ENCODE assay signal across 8 cellular contexts in the genomic region with DNA sequence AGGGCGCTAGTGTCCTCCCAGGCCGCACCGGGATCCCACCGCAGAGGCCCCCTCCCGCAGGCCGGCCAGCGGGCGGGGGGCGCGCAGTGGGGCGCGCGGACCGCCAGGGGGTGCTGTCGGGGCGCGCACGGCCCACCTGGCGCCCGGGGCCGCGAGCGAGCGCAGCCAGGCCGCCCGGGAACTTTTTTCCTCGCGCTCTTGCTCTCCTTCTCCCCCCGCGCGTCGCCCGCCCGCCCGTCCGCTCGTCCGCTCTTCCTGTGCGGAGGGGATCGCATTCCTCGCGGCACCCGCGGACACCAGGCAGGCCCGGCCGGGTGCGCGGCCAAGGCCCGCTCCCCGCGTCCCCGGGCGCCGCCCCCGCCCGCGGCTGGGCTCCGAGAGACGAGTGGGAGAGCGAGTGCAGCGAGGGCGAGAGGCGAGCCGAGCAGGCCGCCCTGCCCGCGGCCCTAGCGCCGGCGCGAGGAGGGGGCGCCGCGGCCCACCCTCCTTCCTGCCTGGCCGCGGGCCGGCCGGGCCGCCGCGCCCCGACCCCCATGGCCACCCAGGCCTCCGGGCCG. TPM values are rescaled to one million over a fixed set of nuclear protein-coding genes. Genes with fewer than 3 reads are reported as not detected.
DNase-seq lines count a peak whose midpoint lies in the region; ATAC-seq and TF ChIP-seq lines count a peak whose summit lies in the region.

A gene with protein sequence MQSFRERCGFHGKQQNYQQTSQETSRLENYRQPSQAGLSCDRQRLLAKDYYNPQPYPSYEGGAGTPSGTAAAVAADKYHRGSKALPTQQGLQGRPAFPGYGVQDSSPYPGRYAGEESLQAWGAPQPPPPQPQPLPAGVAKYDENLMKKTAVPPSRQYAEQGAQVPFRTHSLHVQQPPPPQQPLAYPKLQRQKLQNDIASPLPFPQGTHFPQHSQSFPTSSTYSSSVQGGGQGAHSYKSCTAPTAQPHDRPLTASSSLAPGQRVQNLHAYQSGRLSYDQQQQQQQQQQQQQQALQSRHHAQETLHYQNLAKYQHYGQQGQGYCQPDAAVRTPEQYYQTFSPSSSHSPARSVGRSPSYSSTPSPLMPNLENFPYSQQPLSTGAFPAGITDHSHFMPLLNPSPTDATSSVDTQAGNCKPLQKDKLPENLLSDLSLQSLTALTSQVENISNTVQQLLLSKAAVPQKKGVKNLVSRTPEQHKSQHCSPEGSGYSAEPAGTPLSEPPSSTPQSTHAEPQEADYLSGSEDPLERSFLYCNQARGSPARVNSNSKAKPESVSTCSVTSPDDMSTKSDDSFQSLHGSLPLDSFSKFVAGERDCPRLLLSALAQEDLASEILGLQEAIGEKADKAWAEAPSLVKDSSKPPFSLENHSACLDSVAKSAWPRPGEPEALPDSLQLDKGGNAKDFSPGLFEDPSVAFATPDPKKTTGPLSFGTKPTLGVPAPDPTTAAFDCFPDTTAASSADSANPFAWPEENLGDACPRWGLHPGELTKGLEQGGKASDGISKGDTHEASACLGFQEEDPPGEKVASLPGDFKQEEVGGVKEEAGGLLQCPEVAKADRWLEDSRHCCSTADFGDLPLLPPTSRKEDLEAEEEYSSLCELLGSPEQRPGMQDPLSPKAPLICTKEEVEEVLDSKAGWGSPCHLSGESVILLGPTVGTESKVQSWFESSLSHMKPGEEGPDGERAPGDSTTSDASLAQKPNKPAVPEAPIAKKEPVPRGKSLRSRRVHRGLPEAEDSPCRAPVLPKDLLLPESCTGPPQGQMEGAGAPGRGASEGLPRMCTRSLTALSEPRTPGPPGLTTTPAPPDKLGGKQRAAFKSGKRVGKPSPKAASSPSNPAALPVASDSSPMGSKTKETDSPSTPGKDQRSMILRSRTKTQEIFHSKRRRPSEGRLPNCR (N-terminal part only) (plus strand): TSS at position 272 of the 557 bp plus-strand sequence. CDS start 111,491 bp downstream, outside the sequence.

- H3K27me3 ChIP-seq in SJSA1 (replicated peaks): no peaks in the 10 kb centered on the region

- peak within 1 kb of the TSS; percentile 90 for H3K4me3 Mint-ChIP-seq in neural crest cell

- peak; percentile 93 for TF ChIP-seq CTCF in LNCAP (IDR thresholded peaks at IDR 0.05)
- peak; percentile 87 for TF ChIP-seq CTCF in neural crest cell (conservative IDR thresholded peaks at IDR 0.05)

- H3K27ac ChIP-seq in SJSA1: peak within 1 kb of the TSS; percentile 87
- peak within 1 kb of the TSS; percentile 71 for H3K27ac ChIP-seq in substantia nigra (ENCODE audit: low read depth, low read length, poor library complexity, severe bottlenecking)

- H3K27me3 Mint-ChIP-seq in neural crest cell (ENCODE audit: low read depth): no peaks in the 10 kb centered on the region

- no peaks in the 10 kb centered on the region for H3K9me3 Mint-ChIP-seq in neural crest cell

- ATAC-seq in GM21526 (IDR thresholded peaks at IDR 0.05; ENCODE audit: low FRiP score, unreplicated experiment): peak; percentile 47

- peaks cover 53% of the 10 kb centered on the region for H3K4me1 Mint-ChIP-seq in neural crest cell

- DNase-seq in D341Med (ENCODE audit: low spot score) (peak; percentile 91), SJSA1 (ENCODE audit: low read depth in 1 of 2, low spot score in 2 of 2) (peak; percentile 55 to 83), foreskin melanocyte (peak; percentile 63), neural crest cell (ENCODE audit: low read depth, low spot score) (peak; percentile 72), substantia nigra (lab: John Stamatoyannopoulos, UW) (peak in 46 of 49 donors; percentile 13 to 84 (median 54))
- DNase-seq in activated naive CD4-positive, alpha-beta T cell (lab: John Stamatoyannopoulos, UW): peak; percentile 33 to 74 (median 42)

- H3K36me3 Mint-ChIP-seq in neural crest cell (ENCODE audit: low read depth): no peaks in the 10 kb centered on the region

- H3K4me3 ChIP-seq in SJSA1: peak within 1 kb of the TSS; percentile 96

- H3K27ac Mint-ChIP-seq in neural crest cell (ENCODE audit: unreplicated experiment): peak within 1 kb of the TSS; percentile 88

- no peaks in the 10 kb centered on the region for H3K9me3 ChIP-seq in SJSA1 (replicated peaks)

- peaks cover 37% of the 10 kb centered on the region for H3K4me1 ChIP-seq in SJSA1 (replicated peaks)

- H3K36me3 ChIP-seq in SJSA1: peaks cover 30% of the 10 kb centered on the region

RNA-seq across cellular contexts. Expression of the gene that starts here (rescaled TPM):
- total RNA-seq in SJSA1 (2014; rRNA removed; shearing (Covaris generic)): 7.6 and 12.7 TPM in 2 replicates
- total RNA-seq in neural crest cell: 53.6 and 54.0 TPM in 2 replicates

Comparison
In these comparisons a context has a peak if more than half of its experiments do, and no peak if none do; other contexts are left out.
1. Peak in every context shown above with its lines: DNase-seq, ATAC-seq, H3K4me3 ChIP-seq and H3K27ac ChIP-seq.